Comparison of ENCODE assay signal across 23 cellular contexts in genomic region chr17:27585792-27586191, GRCh38. TPM values are rescaled to one million over a fixed set of nuclear protein-coding genes. Genes with fewer than 3 reads are reported as not detected.
DNase-seq lines count a peak whose midpoint lies in the region; ATAC-seq and TF ChIP-seq lines count a peak whose summit lies in the region.
"Had no signal": no experiment of that assay in that cellular context is flagged by ENCODE, and none has a peak within 500 bp of the region (broad histone marks: within the 10 kb centered on the region; RNA-seq: fewer than 3 reads in every experiment).

No MANE protein-coding gene starts in this region.

- H3K9me3 Mint-ChIP-seq in stimulated activated naive B cell treated with anti-CD40 and anti-IgM and Interleukin-4, amounts not matched to agents 10 μg/mL and 1 μg/mL and 100 μg/mL, for 72 hours = no peaks in the 10 kb centered on the region
- H3K9me3 Mint-ChIP-seq: activated T-cell treated with anti-CD3 and anti-CD28 coated beads, Interleukin-2, amount 50 U/mL, for 72 hours; CD8-positive, alpha-beta T cell; dendritic cell treated with granulocyte-macrophage colony-stimulating factor and Interleukin-4, amounts not matched to agents 40 ng/mL and 50 ng/mL, for 4 days; T-helper 1 cell treated with Interleukin-12 subunit alpha and Interleukin-12 subunit beta and Interleukin-4 antibody, amounts not matched to agents 30 μg/mL and 1 μg/mL, for 36 hours had no signal

- peak overlapping the region; percentile 12 for H3K9ac ChIP-seq in HUES6 (ENCODE audit: low read length)
- H3K9ac ChIP-seq in adipocyte (ENCODE audit: low read length) = no peak overlapping the region

- 82 to 91% methylated on average over 3 to 5 of the region's 5 CpGs for WGBS in mesodermal cell (ENCODE audit: insufficient coverage in 2 of 2), 2 experiments
- 88% methylated on average over 4 of the region's 5 CpGs; no CpG with 5 or more reads in 1 of the 2 donors for WGBS in esophagus squamous epithelium, 2 donors

- intact Hi-C loops in esophagus squamous epithelium (cut with DNase I) = no loop called here

- no peak overlapping the region for H3K27ac Mint-ChIP-seq in stimulated activated naive B cell treated with anti-CD40 and anti-IgM and Interleukin-4, amounts not matched to agents 10 μg/mL and 1 μg/mL and 100 μg/mL, for 72 hours
- H3K27ac Mint-ChIP-seq: CD8-positive, alpha-beta T cell; dendritic cell treated with granulocyte-macrophage colony-stimulating factor and Interleukin-4, amounts not matched to agents 40 ng/mL and 50 ng/mL, for 4 days; T-helper 1 cell treated with Interleukin-12 subunit alpha and Interleukin-12 subunit beta and Interleukin-4 antibody, amounts not matched to agents 30 μg/mL and 1 μg/mL, for 36 hours had no signal

- H3K27me3 ChIP-seq in HUES6 (ENCODE audit: control insufficient read depth, insufficient read depth, low read length) (no peaks in the 10 kb centered on the region), adipocyte (replicated peaks; ENCODE audit: control insufficient read depth, insufficient read depth, low read length) (no peaks in the 10 kb centered on the region), esophagus squamous epithelium (no peaks in the 10 kb centered on the region)
- H3K27me3 ChIP-seq: Peyer's patch, SJSA1 had no signal

- peaks cover 14 to 15% of the 10 kb centered on the region in 2 donors for H3K4me1 Mint-ChIP-seq in stimulated activated naive B cell treated with anti-CD40 and anti-IgM and Interleukin-4, amounts not matched to agents 10 μg/mL and 1 μg/mL and 100 μg/mL, for 72 hours

- no peak for TF ChIP-seq POLR2A in esophagus squamous epithelium (IDR thresholded peaks at IDR 0.05)

- peaks cover 16 to 49% of the 10 kb centered on the region in 2 donors for H3K36me3 Mint-ChIP-seq in stimulated activated naive B cell treated with anti-CD40 and anti-IgM and Interleukin-4, amounts not matched to agents 10 μg/mL and 1 μg/mL and 100 μg/mL, for 72 hours

- peaks cover 47% of the 10 kb centered on the region for H3K36me3 ChIP-seq in HUES6 (ENCODE audit: control insufficient read depth, insufficient read depth, low read length)
- H3K36me3 ChIP-seq in adipocyte (ENCODE audit: control insufficient read depth, insufficient read depth, low read length, severe bottlenecking) = no peaks in the 10 kb centered on the region
- peaks cover 55% of the 10 kb centered on the region for H3K36me3 ChIP-seq in mesodermal cell (ENCODE audit: control insufficient read depth, insufficient read depth, low read length)
- H3K36me3 ChIP-seq in esophagus squamous epithelium = peaks cover 0 to 90% (median 12%) of the 10 kb centered on the region in 3 donors
- H3K36me3 ChIP-seq: thoracic aorta had no signal

- TF ChIP-seq CTCF in esophagus squamous epithelium (IDR thresholded peaks at IDR 0.05) = no peak

- no peak overlapping the region for H3K4me3 Mint-ChIP-seq in stimulated activated naive B cell treated with anti-CD40 and anti-IgM and Interleukin-4, amounts not matched to agents 10 μg/mL and 1 μg/mL and 100 μg/mL, for 72 hours
- H3K4me3 Mint-ChIP-seq: activated T-cell treated with anti-CD3 and anti-CD28 coated beads, Interleukin-2, amount 50 U/mL, for 72 hours; CD8-positive, alpha-beta T cell; dendritic cell treated with granulocyte-macrophage colony-stimulating factor and Interleukin-4, amounts not matched to agents 40 ng/mL and 50 ng/mL, for 4 days; T-helper 1 cell treated with Interleukin-12 subunit alpha and Interleukin-12 subunit beta and Interleukin-4 antibody, amounts not matched to agents 30 μg/mL and 1 μg/mL, for 36 hours had no signal

- H3K27ac ChIP-seq in HUES6 (ENCODE audit: low read depth, low read length) = no peak overlapping the region
- peak overlapping the region; percentile 67 for H3K27ac ChIP-seq in mesodermal cell (ENCODE audit: low read depth, low read length, severe bottlenecking)
- no peak overlapping the region for H3K27ac ChIP-seq in esophagus squamous epithelium
- H3K27ac ChIP-seq: Peyer's patch had no signal

- H3K4me1 ChIP-seq in HUES6 (ENCODE audit: control insufficient read depth, insufficient read depth, low read length) = peaks cover 3% of the 10 kb centered on the region; the same call in 1 of the 2 replicates
- peaks cover 25% of the 10 kb centered on the region for H3K4me1 ChIP-seq in adipocyte (ENCODE audit: control insufficient read depth, insufficient read depth, low read length)
- H3K4me1 ChIP-seq in mesodermal cell (ENCODE audit: control insufficient read depth, insufficient read depth, low read length, poor library complexity, severe bottlenecking) = peaks cover 22% of the 10 kb centered on the region
- no peaks in the 10 kb centered on the region for H3K4me1 ChIP-seq in esophagus squamous epithelium
- H3K4me1 ChIP-seq: Peyer's patch had no signal

- DNase-seq in adipocyte (ENCODE audit: low read depth) = no peak
- DNase-seq in stimulated activated naive B cell treated with anti-CD40 and anti-IgM and Interleukin-4, amounts not matched to agents 10 μg/mL and 1 μg/mL and 100 μg/mL, for 72 hours = no peak
- DNase-seq in esophagus squamous epithelium (lab: John Stamatoyannopoulos, UW) = no peak
- DNase-seq in inferior parietal cortex (ENCODE audit: extremely low spot score) = no peak
- DNase-seq: activated CD4-positive, alpha-beta T cell treated with anti-CD3 and anti-CD28 coated beads for 48 hours; activated naive CD4-positive, alpha-beta T cell treated with Interleukin-2 at 50 U/mL for 16 hours; activated T-cell treated with anti-CD3 and anti-CD28 coated beads, Interleukin-2, amount 50 U/mL, for 72 hours; CD8-positive, alpha-beta T cell; Karpas-422; NCI-H1694 treated with DMSO at 0.1 percent for 48 hours; NCI-H526; Peyer's patch; stimulated activated CD4-positive, alpha-beta T cell treated with anti-CD3 and anti-CD28 coated beads, Interleukin-2, amount 100 ng/mL, for 48 hours; stimulated activated naive CD4-positive, alpha-beta T cell had no signal

- H3K4me3 ChIP-seq in HUES6 (ENCODE audit: low read depth, low read length) (no peak overlapping the region), adipocyte (ENCODE audit: low read length) (peak overlapping the region; percentile 3), mesodermal cell (ENCODE audit: extremely low read depth, insufficient read depth, low read length, poor library complexity, severe bottlenecking) (no peak overlapping the region), esophagus squamous epithelium (no peak overlapping the region)
- H3K4me3 ChIP-seq: lung, Peyer's patch, SJSA1, thoracic aorta had no signal

- peak; percentile 7 to 27 for ATAC-seq in stimulated activated naive B cell treated with anti-CD40 and anti-IgM and Interleukin-4, amounts not matched to agents 10 μg/mL and 1 μg/mL and 100 μg/mL, for 72 hours (replicated peaks)
- no peak for ATAC-seq in HG03025 (IDR thresholded peaks at IDR 0.05; ENCODE audit: low FRiP score, unreplicated experiment)
- ATAC-seq: activated T-cell treated with anti-CD3 and anti-CD28 coated beads, Interleukin-2, amount 50 U/mL, for 72 hours; CD8-positive, alpha-beta T cell had no signal

- H3K9me3 ChIP-seq in HUES6 (ENCODE audit: control insufficient read depth, insufficient read depth, low read depth, low read length) (no peaks in the 10 kb centered on the region), adipocyte (ENCODE audit: control insufficient read depth, low read length) (no peaks in the 10 kb centered on the region), mesodermal cell (ENCODE audit: control insufficient read depth, low read length) (no peaks in the 10 kb centered on the region), esophagus squamous epithelium (no peaks in the 10 kb centered on the region)
- H3K9me3 ChIP-seq: Peyer's patch, SJSA1, thoracic aorta had no signal

- H3K27me3 Mint-ChIP-seq in stimulated activated naive B cell treated with anti-CD40 and anti-IgM and Interleukin-4, amounts not matched to agents 10 μg/mL and 1 μg/mL and 100 μg/mL, for 72 hours = no peaks in the 10 kb centered on the region
- H3K27me3 Mint-ChIP-seq: dendritic cell treated with granulocyte-macrophage colony-stimulating factor and Interleukin-4, amounts not matched to agents 40 ng/mL and 50 ng/mL, for 4 days had no signal

RNA-seq across cellular contexts. Expression of gene LGALS9, which starts 45.2 kb away (rescaled TPM):
- 5.2 TPM for polyA plus RNA-seq in mesodermal cell (2013, experiment 1 of 2)
- polyA plus RNA-seq in mesodermal cell (2013, experiment 2 of 2) = 5.8 TPM
- 10 to 100 TPM; 20.2 to 76.1 (median 23.9) TPM for total RNA-seq in esophagus squamous epithelium
- total RNA-seq: G401 had no signal
